ENCODE assay signal across 17 cellular contexts in the genomic region with DNA sequence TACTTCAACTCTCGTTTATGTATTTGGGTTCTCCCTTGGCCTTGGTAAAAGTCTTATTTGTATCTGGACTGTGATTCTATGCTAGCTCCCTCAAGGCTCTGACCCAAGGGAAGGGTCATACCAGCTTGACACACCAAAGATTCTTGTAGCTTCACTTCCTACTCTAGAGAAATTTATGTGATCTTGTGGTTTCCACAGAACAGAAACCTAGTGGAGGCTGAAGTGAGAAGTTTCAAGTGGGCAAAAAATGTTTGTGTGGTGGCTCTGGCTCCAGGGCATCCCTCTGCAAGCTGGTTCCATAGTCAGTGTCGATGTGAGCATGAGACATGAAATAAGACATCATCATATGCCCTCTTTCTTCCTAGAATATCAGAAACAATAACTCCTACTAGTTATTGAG. TPM values are rescaled to one million over a fixed set of nuclear protein-coding genes. Genes with fewer than 3 reads are reported as not detected.
DNase-seq lines count a peak whose midpoint lies in the region; ATAC-seq and TF ChIP-seq lines count a peak whose summit lies in the region.
"Had no signal": no experiment of that assay in that cellular context is flagged by ENCODE, and none has a peak within 500 bp of the region (broad histone marks: within the 10 kb centered on the region; RNA-seq: fewer than 3 reads in every experiment).

No MANE protein-coding gene starts in this region.

- ATAC-seq in GM18498 (IDR thresholded peaks at IDR 0.05; ENCODE audit: unreplicated experiment), result peak; percentile 73
- ATAC-seq in GM19455 (IDR thresholded peaks at IDR 0.05; ENCODE audit: unreplicated experiment), result peak; percentile 52
- ATAC-seq in HG02870 (IDR thresholded peaks at IDR 0.05; ENCODE audit: unreplicated experiment), result peak; percentile 53
- peak; percentile 59 for ATAC-seq in HG03565 (IDR thresholded peaks at IDR 0.05; ENCODE audit: unreplicated experiment)
- no peak for ATAC-seq in WTC11
- ATAC-seq: activated CD8-positive, alpha-beta T cell treated with anti-CD3 and anti-CD28 coated beads, Interleukin-2, amount 10 ng/mL, durations not matched to agents 7 days and 5 days had no signal

- peaks cover 31% of the 10 kb centered on the region for H3K4me1 Mint-ChIP-seq in WTC11

- H3K9me3 Mint-ChIP-seq in WTC11, result peaks cover 5% of the 10 kb centered on the region; the same call in 1 of the 2 replicates
- H3K9me3 Mint-ChIP-seq: memory B cell; T-helper 1 cell treated with Interleukin-12 subunit alpha and Interleukin-12 subunit beta and Interleukin-4 antibody, amounts not matched to agents 30 μg/mL and 1 μg/mL, for 36 hours had no signal

- H3K27ac Mint-ChIP-seq in WTC11, result no peak overlapping the region
- H3K27ac Mint-ChIP-seq: activated CD8-positive, alpha-beta T cell treated with anti-CD3 and anti-CD28 coated beads, Interleukin-2, amount 10 ng/mL, durations not matched to agents 7 days and 5 days; memory B cell; T-helper 1 cell treated with Interleukin-12 subunit alpha and Interleukin-12 subunit beta and Interleukin-4 antibody, amounts not matched to agents 30 μg/mL and 1 μg/mL, for 36 hours had no signal

- POLR2A ChIA-PET in WTC11 (lab: Charles Lee), result no interaction called here

- TF ChIP-seq CTCF in WTC11 (IDR thresholded peaks at IDR 0.05), result no peak

- DNase-seq in nucleus accumbens (lab: John Stamatoyannopoulos, UW), result no peak
- DNase-seq in WTC11 (ENCODE audit: low spot score), result no peak
- DNase-seq in stimulated activated CD4-positive, alpha-beta T cell treated with anti-CD3 and anti-CD28 coated beads, Interleukin-15, amount 100 ng/mL, for 24 hours, result no peak
- no peak for DNase-seq in stimulated activated naive CD4-positive, alpha-beta T cell (lab: John Stamatoyannopoulos, UW)
- DNase-seq: activated CD8-positive, alpha-beta T cell treated with anti-CD3 and anti-CD28 coated beads, Interleukin-2, amount 10 ng/mL, durations not matched to agents 7 days and 5 days; effector CD8-positive, alpha-beta T cell; hypothalamus; MG63; NCI-H82; posterior cingulate gyrus; tibial artery had no signal

- CTCF ChIA-PET in WTC11 (lab: Charles Lee), result no interaction called here

- peaks cover 19% of the 10 kb centered on the region for H3K27me3 Mint-ChIP-seq in WTC11 (ENCODE audit: low read depth)

- no peak overlapping the region for H3K4me3 Mint-ChIP-seq in WTC11
- H3K4me3 Mint-ChIP-seq: activated CD8-positive, alpha-beta T cell treated with anti-CD3 and anti-CD28 coated beads, Interleukin-2, amount 10 ng/mL, durations not matched to agents 7 days and 5 days; memory B cell; T-helper 1 cell treated with Interleukin-12 subunit alpha and Interleukin-12 subunit beta and Interleukin-4 antibody, amounts not matched to agents 30 μg/mL and 1 μg/mL, for 36 hours had no signal

- H3K36me3 Mint-ChIP-seq in WTC11, result no peaks in the 10 kb centered on the region
- H3K36me3 Mint-ChIP-seq: memory B cell had no signal

TF ChIP-seq in WTC11, 78 proteins besides CTCF, POLR2A, EP300 and RAD21:
- TF ChIP-seq GABPB1 (CRISPR knock-in tag; IDR thresholded peaks at IDR 0.05) (no peak), ZNF396 (CRISPR knock-in tag; IDR thresholded peaks at IDR 0.05; ENCODE audit: borderline replicate concordance) (no peak)
- TF ChIP-seq, protein P1, sequence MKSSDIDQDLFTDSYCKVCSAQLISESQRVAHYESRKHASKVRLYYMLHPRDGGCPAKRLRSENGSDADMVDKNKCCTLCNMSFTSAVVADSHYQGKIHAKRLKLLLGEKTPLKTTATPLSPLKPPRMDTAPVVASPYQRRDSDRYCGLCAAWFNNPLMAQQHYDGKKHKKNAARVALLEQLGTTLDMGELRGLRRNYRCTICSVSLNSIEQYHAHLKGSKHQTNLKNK (CRISPR knock-in tag; IDR thresholded peaks at IDR 0.05), result no peak

RNA-seq across cellular contexts. Expression of gene TNFRSF21, which starts 48.1 kb away (rescaled TPM):
- 47.3 to 52.7 TPM (median 49.5 TPM) in 3 replicates for total RNA-seq in WTC11 (2021)
